ENCODE assay signal across 23 cellular contexts in genomic region chr16:67709050-67709449, GRCh38.
"Had no signal": no experiment of that assay in that cellular context is flagged by ENCODE, and none has a peak within 500 bp of the region (broad histone marks: within the 10 kb centered on the region; RNA-seq: fewer than 3 reads in every experiment).

No MANE protein-coding gene starts in this region.

- H3K9me3 ChIP-seq: pancreas, spleen, thyroid gland, vagina had no signal

- ATAC-seq: left colon; left ventricle myocardium superior; natural killer cell; pancreas; sciatic nerve; stimulated activated naive CD8-positive, alpha-beta T cell treated with anti-CD3 and anti-CD28 coated beads, Interleukin-15, amount 100 ng/mL, for 72 hours had no signal

- H3K36me3 Mint-ChIP-seq: immature natural killer cell, natural killer cell had no signal

- H3K27ac ChIP-seq: foreskin keratinocyte, pancreas, thyroid gland, vagina had no signal

- DNase-seq: cerebellar nuclear complex; cortex of kidney; glutamatergic neuron; hypothalamus; immature natural killer cell; islet precursor cell; kidney glomerular epithelial cell; left colon; left ventricle myocardium superior; natural killer cell; occipital lobe; pancreas; spleen; stimulated activated CD4-positive, alpha-beta T cell treated with anti-CD3 and anti-CD28 coated beads, Interleukin-2, amount 100 ng/mL, for 48 hours; stimulated activated CD8-positive, alpha-beta memory T cell treated with anti-CD3 and anti-CD28 coated beads, Interleukin-4, amount 100 ng/mL, for 48 hours; stimulated activated naive CD4-positive, alpha-beta T cell; stimulated activated naive CD8-positive, alpha-beta T cell treated with anti-CD3 and anti-CD28 coated beads, Interleukin-15, amount 100 ng/mL, for 72 hours; thyroid gland had no signal

- H3K27ac Mint-ChIP-seq: immature natural killer cell; natural killer cell; stimulated activated naive CD8-positive, alpha-beta T cell treated with anti-CD3 and anti-CD28 coated beads, Interleukin-15, amount 100 ng/mL, for 72 hours had no signal

- H3K9me3 Mint-ChIP-seq: immature natural killer cell; memory B cell; natural killer cell; stimulated activated naive CD8-positive, alpha-beta T cell treated with anti-CD3 and anti-CD28 coated beads, Interleukin-15, amount 100 ng/mL, for 72 hours had no signal

- H3K4me1 ChIP-seq: thyroid gland, vagina had no signal

- H3K27me3 Mint-ChIP-seq: memory B cell; stimulated activated naive CD8-positive, alpha-beta T cell treated with anti-CD3 and anti-CD28 coated beads, Interleukin-15, amount 100 ng/mL, for 72 hours had no signal

- H3K4me3 Mint-ChIP-seq: immature natural killer cell; memory B cell; natural killer cell; stimulated activated naive CD8-positive, alpha-beta T cell treated with anti-CD3 and anti-CD28 coated beads, Interleukin-15, amount 100 ng/mL, for 72 hours had no signal

- H3K27me3 ChIP-seq: foreskin keratinocyte, pancreas, spleen, thyroid gland, vagina had no signal

- H3K4me3 ChIP-seq: lung, pancreas, spleen, thyroid gland, vagina had no signal

- H3K36me3 ChIP-seq: pancreas, thyroid gland, vagina had no signal
